34 cellular contexts compared by ENCODE assay signal in the genomic region with DNA sequence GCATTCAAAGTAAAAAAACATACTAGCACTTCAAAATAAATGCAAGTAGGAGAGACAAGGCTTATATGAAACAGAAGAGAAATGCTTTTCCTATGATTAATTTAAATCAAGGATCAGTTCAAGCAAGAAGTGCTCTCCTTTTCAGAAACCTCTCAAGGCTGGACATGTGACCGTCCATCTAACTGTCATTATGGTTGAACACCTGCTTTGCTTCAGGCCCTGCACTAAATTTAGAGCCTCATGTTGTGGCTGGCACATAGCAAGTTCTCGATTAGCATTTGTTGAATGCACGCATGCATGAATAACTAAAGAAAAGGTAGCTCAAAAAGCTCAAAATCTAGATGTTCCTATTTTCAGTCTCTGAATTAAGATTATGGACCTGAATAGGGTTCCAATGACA.
"Had no signal": no experiment of that assay in that cellular context is flagged by ENCODE, and none has a peak within 500 bp of the region (broad histone marks: within the 10 kb centered on the region; RNA-seq: fewer than 3 reads in every experiment).

No MANE protein-coding gene starts in this region.

- H3K27me3 ChIP-seq: adrenal gland, ascending aorta, cardiac muscle cell, ovary, right lobe of liver had no signal

- H3K4me3 Mint-ChIP-seq: activated naive CD4-positive, alpha-beta T cell treated with anti-CD3 and anti-CD28 coated beads for 36 hours; activated naive CD8-positive, alpha-beta T cell treated with anti-CD3 and anti-CD28 coated beads for 36 hours; activated T-helper 1 cell treated with anti-CD3 and anti-CD28 coated beads, Interleukin-12 subunit alpha, Interleukin-12 subunit beta, Interleukin-2, Interleukin-4 antibody, amounts not matched to agents 30 ng/mL and 10 ng/mL and 1 ng/mL, durations not matched to agents 14 hours and 24 hours and 36 hours; brain; endodermal cell; immature natural killer cell; mesothelial cell of epicardium; naive thymus-derived CD4-positive, alpha-beta T cell; stimulated activated effector memory CD8-positive, alpha-beta T cell treated with anti-CD3 and anti-CD28 coated beads, Interleukin-12 subunit alpha, Interleukin-12 subunit beta, amount 100 ng/mL, for 72 hours; stimulated activated naive CD8-positive, alpha-beta T cell treated with anti-CD3 and anti-CD28 coated beads, Interleukin-15, Interleukin-2, amounts not matched to agents 100 ng/mL and 50 ng/mL, for 24 hours had no signal

- H3K36me3 ChIP-seq: adrenal gland, ascending aorta, cardiac muscle cell, ovary, right lobe of liver, thoracic aorta, WERI-Rb-1 had no signal

- H3K4me1 Mint-ChIP-seq: activated naive CD8-positive, alpha-beta T cell treated with anti-CD3 and anti-CD28 coated beads for 36 hours; immature natural killer cell; mesothelial cell of epicardium; naive thymus-derived CD4-positive, alpha-beta T cell; stimulated activated effector memory CD8-positive, alpha-beta T cell treated with anti-CD3 and anti-CD28 coated beads, Interleukin-12 subunit alpha, Interleukin-12 subunit beta, amount 100 ng/mL, for 72 hours had no signal

- H3K9me3 Mint-ChIP-seq: activated naive CD4-positive, alpha-beta T cell treated with anti-CD3 and anti-CD28 coated beads for 36 hours; activated naive CD8-positive, alpha-beta T cell treated with anti-CD3 and anti-CD28 coated beads for 36 hours; activated T-helper 1 cell treated with anti-CD3 and anti-CD28 coated beads, Interleukin-12 subunit alpha, Interleukin-12 subunit beta, Interleukin-2, Interleukin-4 antibody, amounts not matched to agents 30 ng/mL and 10 ng/mL and 1 ng/mL, durations not matched to agents 14 hours and 24 hours and 36 hours; immature natural killer cell; mesothelial cell of epicardium; stimulated activated effector memory CD8-positive, alpha-beta T cell treated with anti-CD3 and anti-CD28 coated beads, Interleukin-12 subunit alpha, Interleukin-12 subunit beta, amount 100 ng/mL, for 72 hours; stimulated activated naive CD8-positive, alpha-beta T cell treated with anti-CD3 and anti-CD28 coated beads, Interleukin-15, Interleukin-2, amounts not matched to agents 100 ng/mL and 50 ng/mL, for 24 hours had no signal

- H3K4me1 ChIP-seq: ascending aorta, right lobe of liver had no signal

- H3K27ac Mint-ChIP-seq: activated naive CD4-positive, alpha-beta T cell treated with anti-CD3 and anti-CD28 coated beads for 36 hours; activated naive CD8-positive, alpha-beta T cell treated with anti-CD3 and anti-CD28 coated beads for 36 hours; activated T-helper 1 cell treated with anti-CD3 and anti-CD28 coated beads, Interleukin-12 subunit alpha, Interleukin-12 subunit beta, Interleukin-2, Interleukin-4 antibody, amounts not matched to agents 30 ng/mL and 10 ng/mL and 1 ng/mL, durations not matched to agents 14 hours and 24 hours and 36 hours; brain; endodermal cell; immature natural killer cell; mesothelial cell of epicardium; naive thymus-derived CD4-positive, alpha-beta T cell; progenitor cell of endocrine pancreas; stimulated activated effector memory CD8-positive, alpha-beta T cell treated with anti-CD3 and anti-CD28 coated beads, Interleukin-12 subunit alpha, Interleukin-12 subunit beta, amount 100 ng/mL, for 72 hours; stimulated activated naive CD8-positive, alpha-beta T cell treated with anti-CD3 and anti-CD28 coated beads, Interleukin-15, Interleukin-2, amounts not matched to agents 100 ng/mL and 50 ng/mL, for 24 hours had no signal

- H3K36me3 Mint-ChIP-seq: activated naive CD8-positive, alpha-beta T cell treated with anti-CD3 and anti-CD28 coated beads for 36 hours; brain; immature natural killer cell; mesothelial cell of epicardium; naive thymus-derived CD4-positive, alpha-beta T cell; stimulated activated effector memory CD8-positive, alpha-beta T cell treated with anti-CD3 and anti-CD28 coated beads, Interleukin-12 subunit alpha, Interleukin-12 subunit beta, amount 100 ng/mL, for 72 hours had no signal

- H3K4me3 ChIP-seq: adrenal gland, ascending aorta, cardiac muscle cell, ovary, right lobe of liver, skin epidermis, thoracic aorta had no signal

- ATAC-seq: activated CD4-positive, CD25-positive, alpha-beta regulatory T cell treated with anti-CD3 and anti-CD28 coated beads, Interleukin-2, amount 50 U/mL, for 24 hours; esophagus mucosa; left colon; naive thymus-derived CD4-positive, alpha-beta T cell; right lobe of liver; stimulated activated effector memory CD8-positive, alpha-beta T cell treated with anti-CD3 and anti-CD28 coated beads, Interleukin-12 subunit alpha, Interleukin-12 subunit beta, amount 100 ng/mL, for 72 hours had no signal

- H3K9me3 ChIP-seq: adrenal gland, ascending aorta, ovary, right lobe of liver, thoracic aorta had no signal

- H3K27ac ChIP-seq: adrenal gland, ascending aorta, cardiac muscle cell, ovary, right lobe of liver, skin epidermis, thoracic aorta, WERI-Rb-1 had no signal

- DNase-seq: activated CD4-positive, alpha-beta T cell treated with anti-CD3 and anti-CD28 coated beads for 48 hours; activated CD4-positive, alpha-beta T cell treated with anti-CD3 and anti-CD28 coated beads, Interleukin-2, amount 50 U/mL, for 48 hours; activated CD8-positive, alpha-beta memory T cell treated with anti-CD3 and anti-CD28 coated beads, Interleukin-2, amount 50 U/mL, for 4 hours; activated effector memory CD4-positive, alpha-beta T cell treated with anti-CD3 and anti-CD28 coated beads, Interleukin-2, amount 50 U/mL, for 16 hours; activated naive CD4-positive, alpha-beta T cell treated with anti-CD3 and anti-CD28 coated beads for 36 hours; activated naive CD8-positive, alpha-beta T cell treated with anti-CD3 and anti-CD28 coated beads for 36 hours; activated T-cell treated with anti-CD3 and anti-CD28 coated beads, Interleukin-2, amount 50 U/mL, for 1 hour; adrenal gland; endodermal cell; foreskin fibroblast; head of caudate nucleus; hippocampal formation; immature natural killer cell; kidney; left colon; naive thymus-derived CD4-positive, alpha-beta T cell; ovary; right lobe of liver; stimulated activated CD4-positive, alpha-beta T cell treated with anti-CD3 and anti-CD28 coated beads, Interleukin-12 subunit alpha, Interleukin-12 subunit beta, amount 100 ng/mL, for 4 hours; stimulated activated CD4-positive, alpha-beta T cell treated with anti-CD3 and anti-CD28 coated beads, Interleukin-4, amount 100 ng/mL, for 24 hours; trophoblast cell; WERI-Rb-1 had no signal
